ENCODE assay signal across 1 cellular context in genomic region chr12:47221256-47222023, GRCh38.
A peak's percentile ranks its signal among the peaks of the same experiment; 100 is the strongest.
TF ChIP-seq lines count a peak whose summit lies in the region.

No MANE protein-coding gene starts in this region.

TF ChIP-seq in HepG2, 621 proteins besides CTCF, POLR2A, EP300 and RAD21 (continued from another document and continues in another):
- TF ChIP-seq THAP8 (CRISPR knock-in tag; IDR thresholded peaks at IDR 0.05; ENCODE audit: borderline replicate concordance) (no peak), ZNF709 (CRISPR knock-in tag; IDR thresholded peaks at IDR 0.05) (no peak), HNF4A (CRISPR knock-in tag; IDR thresholded peaks at IDR 0.05) (peak; percentile 95), PPARG (CRISPR knock-in tag; conservative IDR thresholded peaks at IDR 0.05) (peak; percentile 58), ZNF101 (CRISPR knock-in tag; IDR thresholded peaks at IDR 0.05; ENCODE audit: borderline replicate concordance, low read depth) (no peak), ZFP36L2 (CRISPR knock-in tag; IDR thresholded peaks at IDR 0.05) (no peak), DNMT1 (CRISPR knock-in tag; IDR thresholded peaks at IDR 0.05) (no peak), ATF5 (CRISPR knock-in tag; IDR thresholded peaks at IDR 0.05; ENCODE audit: low read depth) (no peak), ZNF282 (IDR thresholded peaks at IDR 0.05; ENCODE audit: partially characterized antibody) (no peak), ZNF382 (CRISPR knock-in tag; IDR thresholded peaks at IDR 0.05; ENCODE audit: borderline replicate concordance) (no peak), EHMT2 (IDR thresholded peaks at IDR 0.05; ENCODE audit: borderline replicate concordance, low read depth, low read length) (peak; percentile 66; the same call in 1 of the 2 replicates), NFYB (CRISPR knock-in tag; IDR thresholded peaks at IDR 0.05) (no peak), FOSL2 (CRISPR knock-in tag; IDR thresholded peaks at IDR 0.05) (peak; percentile 35), RFXANK (CRISPR knock-in tag; IDR thresholded peaks at IDR 0.05) (no peak), PRDM15 (CRISPR knock-in tag; IDR thresholded peaks at IDR 0.05) (no peak), NFE2L2 (IDR thresholded peaks at IDR 0.05; ENCODE audit: low read length) (peak; percentile 26; the same call in 1 of the 2 replicates), SRSF1 (optimal IDR thresholded peaks at IDR 0.05; ENCODE audit: low read depth, low read length) (no peak), SMARCC2 (IDR thresholded peaks at IDR 0.05) (no peak), MAZ (IDR thresholded peaks at IDR 0.05; ENCODE audit: borderline replicate concordance, low read depth, low read length) (no peak), MAZ (CRISPR knock-in tag; IDR thresholded peaks at IDR 0.05; ENCODE audit: low read depth) (no peak), MEF2D (CRISPR knock-in tag; IDR thresholded peaks at IDR 0.05) (no peak), MXD1 (CRISPR knock-in tag; IDR thresholded peaks at IDR 0.05) (no peak), ZNF18 (CRISPR knock-in tag; IDR thresholded peaks at IDR 0.05; ENCODE audit: insufficient replicate concordance) (no peak), ZNF678 (CRISPR knock-in tag; IDR thresholded peaks at IDR 0.05) (no peak), ZNF17 (CRISPR knock-in tag; IDR thresholded peaks at IDR 0.05) (no peak), SMYD3 (CRISPR knock-in tag; IDR thresholded peaks at IDR 0.05) (no peak), ZNF292 (CRISPR knock-in tag; IDR thresholded peaks at IDR 0.05; ENCODE audit: borderline replicate concordance, low read depth) (no peak), ZNF605 (CRISPR knock-in tag; IDR thresholded peaks at IDR 0.05) (no peak), ZNF207 (IDR thresholded peaks at IDR 0.05; ENCODE audit: borderline replicate concordance) (no peak), MIER3 (CRISPR knock-in tag; IDR thresholded peaks at IDR 0.05; ENCODE audit: borderline replicate concordance) (peak; percentile 38; the same call in 1 of the 2 replicates), NFE2 (CRISPR knock-in tag; IDR thresholded peaks at IDR 0.05) (no peak), ZBTB46 (CRISPR knock-in tag; IDR thresholded peaks at IDR 0.05; ENCODE audit: borderline replicate concordance) (no peak), HMGXB3 (CRISPR knock-in tag; IDR thresholded peaks at IDR 0.05; ENCODE audit: borderline replicate concordance) (no peak), ZNF639 (CRISPR knock-in tag; conservative IDR thresholded peaks at IDR 0.05) (no peak), ZFP36 (IDR thresholded peaks at IDR 0.05; ENCODE audit: borderline replicate concordance, low read depth, low read length, partially characterized antibody) (no peak), LBX2 (CRISPR knock-in tag; IDR thresholded peaks at IDR 0.05; ENCODE audit: borderline replicate concordance) (no peak), ZFP37 (CRISPR knock-in tag; IDR thresholded peaks at IDR 0.05; ENCODE audit: borderline replicate concordance) (no peak), GRHL1 (CRISPR knock-in tag; conservative IDR thresholded peaks at IDR 0.05) (no peak), FOXO1 (CRISPR knock-in tag; IDR thresholded peaks at IDR 0.05) (peak; percentile 50), BCL6 (CRISPR knock-in tag; IDR thresholded peaks at IDR 0.05) (peak; percentile 72), HMG20A (CRISPR knock-in tag; IDR thresholded peaks at IDR 0.05; ENCODE audit: borderline replicate concordance) (peak; percentile 91), EZH2 (conservative IDR thresholded peaks at IDR 0.05; ENCODE audit: low read depth, low read length) (no peak), RARA (CRISPR knock-in tag; IDR thresholded peaks at IDR 0.05) (peak; percentile 50), SOX13 (IDR thresholded peaks at IDR 0.05) (peak; percentile 67; the same call in 1 of the 2 replicates), SOX13 (CRISPR knock-in tag; conservative IDR thresholded peaks at IDR 0.05 in 1 of 2, IDR thresholded peaks at IDR 0.05 in 1 of 2) (peak in 1 of 2 experiments; percentile 95; a peak in 2 of 4 replicates), ZSCAN22 (CRISPR knock-in tag; IDR thresholded peaks at IDR 0.05) (no peak)
